ENCODE assay signal across 1 cellular context in genomic region chr3:132553811-132554210, GRCh38.
TF ChIP-seq lines count a peak whose summit lies in the region.

No MANE protein-coding gene starts in this region.

TF ChIP-seq in A549, 52 proteins besides CTCF, POLR2A, EP300 and RAD21 (continued from another document):
- TF ChIP-seq, protein P1, sequence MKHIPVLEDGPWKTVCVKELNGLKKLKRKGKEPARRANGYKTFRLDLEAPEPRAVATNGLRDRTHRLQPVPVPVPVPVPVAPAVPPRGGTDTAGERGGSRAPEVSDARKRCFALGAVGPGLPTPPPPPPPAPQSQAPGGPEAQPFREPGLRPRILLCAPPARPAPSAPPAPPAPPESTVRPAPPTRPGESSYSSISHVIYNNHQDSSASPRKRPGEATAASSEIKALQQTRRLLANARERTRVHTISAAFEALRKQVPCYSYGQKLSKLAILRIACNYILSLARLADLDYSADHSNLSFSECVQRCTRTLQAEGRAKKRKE (CRISPR knock-in tag; IDR thresholded peaks at IDR 0.05; ENCODE audit: low read depth): no peak
- no peak for TF ChIP-seq HEYL (CRISPR knock-in tag; IDR thresholded peaks at IDR 0.05)
- TF ChIP-seq JUNB (IDR thresholded peaks at IDR 0.05): no peak
- no peak for TF ChIP-seq ZSCAN20 (CRISPR knock-in tag; IDR thresholded peaks at IDR 0.05)
